Comparison of ENCODE assay signal across 4 cellular contexts in the genomic region with DNA sequence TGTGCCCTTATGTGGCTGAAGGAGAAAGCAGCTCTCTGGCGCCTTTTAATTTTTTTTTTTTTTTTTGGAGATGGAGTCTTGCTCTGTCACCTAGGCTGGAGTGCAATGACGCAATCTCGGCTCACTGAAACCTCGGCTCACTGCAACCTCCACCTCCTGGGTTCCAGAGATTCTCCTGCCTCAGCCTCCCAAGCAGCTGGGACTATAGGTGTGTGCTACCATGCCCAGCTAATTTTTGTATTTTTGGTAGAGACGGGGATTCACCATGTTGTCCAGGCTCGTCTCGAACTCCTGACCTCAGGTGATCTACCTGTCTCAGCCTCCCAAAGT. TPM values are rescaled to one million over a fixed set of nuclear protein-coding genes. Genes with fewer than 3 reads are reported as not detected.
"Had no signal": no experiment of that assay in that cellular context is flagged by ENCODE, and none has a peak within 500 bp of the region (broad histone marks: within the 10 kb centered on the region; RNA-seq: fewer than 3 reads in every experiment).

No MANE protein-coding gene starts in this region.

RNA-seq across cellular contexts. Expression of a gene that starts 17.3 kb away (rescaled TPM):
- total RNA-seq: activated CD4-positive, alpha-beta memory T cell treated with anti-CD3 and anti-CD28 coated beads, Interleukin-2, amount 10 ng/mL, durations not matched to agents 7 days and 5 days; activated CD4-positive, alpha-beta T cell treated with anti-CD3 and anti-CD28 coated beads, Interleukin-2, amount 10 ng/mL, durations not matched to agents 7 days and 5 days; activated CD8-positive, alpha-beta memory T cell treated with anti-CD3 and anti-CD28 coated beads, Interleukin-2, amount 10 ng/mL, durations not matched to agents 7 days and 5 days; activated CD8-positive, alpha-beta T cell treated with anti-CD3 and anti-CD28 coated beads, Interleukin-2, amount 10 ng/mL, durations not matched to agents 7 days and 5 days had no signal
